ENCODE assay signal across 14 cellular contexts in the genomic region with DNA sequence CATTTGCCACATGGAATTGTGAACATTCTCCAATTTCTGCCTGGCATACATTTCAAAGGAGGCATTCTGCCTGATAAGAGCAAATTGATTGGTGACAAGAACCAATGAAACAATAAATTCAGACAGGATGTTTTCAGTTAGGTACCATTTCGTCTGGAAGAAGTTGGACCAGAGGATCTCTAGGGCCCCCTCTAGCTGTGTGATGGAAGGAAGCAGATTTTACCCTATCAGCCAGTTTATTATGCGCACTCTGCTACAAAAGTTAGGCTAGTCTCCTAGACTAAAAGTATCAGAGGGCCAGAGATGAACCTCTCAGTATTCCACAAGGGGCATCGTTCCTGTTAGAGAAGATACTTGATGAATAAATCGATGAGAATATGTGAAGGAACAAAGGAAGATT.
DNase-seq lines count a peak whose midpoint lies in the region; ATAC-seq, FAIRE-seq and TF ChIP-seq lines count a peak whose summit lies in the region.
"Had no signal": no experiment of that assay in that cellular context is flagged by ENCODE, and none has a peak within 500 bp of the region (broad histone marks: within the 10 kb centered on the region; RNA-seq: fewer than 3 reads in every experiment).

No MANE protein-coding gene starts in this region.

- peaks cover 12% of the 10 kb centered on the region for H3K27me3 ChIP-seq in CD4-positive, alpha-beta T cell (ENCODE audit: control insufficient read depth, insufficient read depth, low read length)
- H3K27me3 ChIP-seq in GM23248 (replicated peaks; ENCODE audit: insufficient read depth) (peaks cover 10% of the 10 kb centered on the region), keratinocyte (ENCODE audit: control insufficient read depth, extremely low read depth, insufficient read depth, low read length) (peaks cover 9% of the 10 kb centered on the region), esophagus muscularis mucosa (peaks cover 0 to 24% (median 0%) of the 10 kb centered on the region in 4 donors)

- H2AFZ ChIP-seq in GM23248 (no peak overlapping the region), keratinocyte (ENCODE audit: control insufficient read depth, low read length) (no peak overlapping the region)

- in situ Hi-C loops in GM23248 (cut with MboI): no loop called here
- in situ Hi-C loops in SK-MEL-5 (cut with HindIII; ENCODE audit: low pct_unique_long_range_greater_than_20kb, low sequenced_read_pairs): no loop called here

- POLR2A ChIA-PET in CD4-positive, alpha-beta T cell (lab: Charles Lee): interaction anchor here (1.1 kb wide), 1 partner anchor 31 kb away, joined by 3 read pairs; no protein-coding TSS in a partner anchor

- no peak overlapping the region for H3K4me3 Mint-ChIP-seq in CD4-positive, alpha-beta T cell

- no peaks in the 10 kb centered on the region for H3K4me1 Mint-ChIP-seq in CD4-positive, alpha-beta T cell (ENCODE audit: low read depth)

- H3K9ac ChIP-seq in GM23248 (no peak overlapping the region), keratinocyte (ENCODE audit: control insufficient read depth, extremely low read depth, insufficient read depth, low read length) (no peak overlapping the region)

- DNase-seq in CD4-positive, alpha-beta T cell: no peak
- DNase-seq in GM23248 (peak; percentile 16), SK-MEL-5 (ENCODE audit: low read depth, low spot score) (peak; percentile 30), keratinocyte (ENCODE audit: low read depth, low spot score) (no peak), AG08396 (ENCODE audit: low spot score) (no peak), inferior parietal cortex (ENCODE audit: extremely low spot score) (no peak), esophagus muscularis mucosa (ENCODE audit: extremely low spot score) (no peak)
- DNase-seq: COR-L47, MV-4-11, NCI-H446 treated with DMSO at 0.1 percent for 48 hours, SHP77 had no signal

- no peaks in the 10 kb centered on the region for H3F3A ChIP-seq in GM23248 (ENCODE audit: insufficient read depth)

- no peak overlapping the region for H3K27ac Mint-ChIP-seq in CD4-positive, alpha-beta T cell
- H3K27ac Mint-ChIP-seq: activated naive CD4-positive, alpha-beta T cell treated with anti-CD3 and anti-CD28 coated beads, Interleukin-2, amount 50 U/mL, for 72 hours had no signal

- dilution Hi-C loops in keratinocyte (cut with MboI; ENCODE audit: extremely low pct_ligation_motif_present, low sequenced_read_pairs): no loop called here

- no peaks in the 10 kb centered on the region for H3K9me1 ChIP-seq in keratinocyte (ENCODE audit: control insufficient read depth, extremely low read depth, insufficient read depth, low read length)

- FAIRE-seq in keratinocyte (lab: Jason Lieb, UNC): no peak

- CTCF ChIA-PET in CD4-positive, alpha-beta T cell (lab: Charles Lee): no interaction called here

- intact Hi-C loops in CD4-positive, alpha-beta T cell (cut with DNase I, micrococcal nuclease): loop anchor here (5.0 kb wide), 1 partner anchor 140 kb away; no protein-coding TSS in a partner anchor
- intact Hi-C loops in esophagus muscularis mucosa (cut with DNase I): no loop called here

- 44 to 48% methylated on average over 4 of the region's 4 CpGs for WGBS in GM23248 (ENCODE audit: low coverage in 1 of 2, low lambda C conversion rate in 2 of 2, missing lambda C conversion rate in 2 of 2), 2 experiments
- 92% methylated on average over 4 of the region's 4 CpGs for WGBS in esophagus muscularis mucosa

- peak; percentile 15 for TF ChIP-seq CTCF in CD4-positive, alpha-beta T cell (IDR thresholded peaks at IDR 0.05)
- peak in 2 of 3 experiments; percentile 6 to 33 for TF ChIP-seq CTCF in keratinocyte (optimal IDR thresholded peaks at IDR 0.05 in 1 of 3, IDR thresholded peaks at IDR 0.05 in 1 of 3, conservative IDR thresholded peaks at IDR 0.05 in 1 of 3; ENCODE audit: extremely low read depth in 1 of 3, insufficient read depth in 2 of 3, low read length in 3 of 3)
- TF ChIP-seq CTCF in esophagus muscularis mucosa (IDR thresholded peaks at IDR 0.05): no peak

- no peak for TF ChIP-seq POLR2A in esophagus muscularis mucosa (IDR thresholded peaks at IDR 0.05; ENCODE audit: low read depth)

- no peaks in the 10 kb centered on the region for H3K9me3 Mint-ChIP-seq in CD4-positive, alpha-beta T cell
- H3K9me3 Mint-ChIP-seq: activated naive CD4-positive, alpha-beta T cell treated with anti-CD3 and anti-CD28 coated beads, Interleukin-2, amount 50 U/mL, for 72 hours had no signal

- H3K36me3 ChIP-seq in GM23248 (ENCODE audit: low read depth) (no peaks in the 10 kb centered on the region), keratinocyte (ENCODE audit: control insufficient read depth in 2 of 2, extremely low read depth in 1 of 2, insufficient read depth in 2 of 2, low read length in 2 of 2) (no peaks in the 10 kb centered on the region), esophagus muscularis mucosa (no peaks in the 10 kb centered on the region)
- H3K36me3 ChIP-seq: neutrophil had no signal

- no peaks in the 10 kb centered on the region for H3K36me3 Mint-ChIP-seq in CD4-positive, alpha-beta T cell (ENCODE audit: low read depth)

- H3K9me3 ChIP-seq in CD4-positive, alpha-beta T cell (ENCODE audit: control insufficient read depth, low read length): peaks cover 13% of the 10 kb centered on the region
- H3K9me3 ChIP-seq in GM23248 (ENCODE audit: low read depth) (no peaks in the 10 kb centered on the region), keratinocyte (ENCODE audit: control insufficient read depth, low read depth, low read length) (no peaks in the 10 kb centered on the region), esophagus muscularis mucosa (no peaks in the 10 kb centered on the region)
- H3K9me3 ChIP-seq: neutrophil had no signal

- no peak overlapping the region for H3K4me2 ChIP-seq in GM23248 (ENCODE audit: unreplicated experiment)
- no peak overlapping the region for H3K4me2 ChIP-seq in keratinocyte (ENCODE audit: control insufficient read depth, extremely low read depth, insufficient read depth, low read depth, low read length)

- no peak for TF ChIP-seq EP300 in esophagus muscularis mucosa (IDR thresholded peaks at IDR 0.05)

- H3K9me2 ChIP-seq in GM23248 (ENCODE audit: insufficient read depth): no peaks in the 10 kb centered on the region

- H3K79me2 ChIP-seq in GM23248 (ENCODE audit: insufficient read depth): no peaks in the 10 kb centered on the region
- no peaks in the 10 kb centered on the region for H3K79me2 ChIP-seq in keratinocyte (ENCODE audit: control insufficient read depth, insufficient read depth, low read length)

- H3K27me3 Mint-ChIP-seq in CD4-positive, alpha-beta T cell: peaks cover 28% of the 10 kb centered on the region

- peak; percentile 57 for ATAC-seq in CD4-positive, alpha-beta T cell (ENCODE audit: poor library complexity)
- ATAC-seq: activated naive CD4-positive, alpha-beta T cell treated with anti-CD3 and anti-CD28 coated beads, Interleukin-2, amount 50 U/mL, for 72 hours had no signal

- H3K4me1 ChIP-seq in GM23248 (ENCODE audit: insufficient read depth): 0 out of 2 replicates have a peak, but pooled peaks cover 5% of the 10 kb centered on the region
- H3K4me1 ChIP-seq in keratinocyte (ENCODE audit: control insufficient read depth, extremely low read depth, insufficient read depth, low read length): no peaks in the 10 kb centered on the region
- peaks cover 0 to 6% (median 2%) of the 10 kb centered on the region in 4 donors for H3K4me1 ChIP-seq in esophagus muscularis mucosa

- H3K27ac ChIP-seq in CD4-positive, alpha-beta T cell (ENCODE audit: low read depth, low read length): no peak overlapping the region
- H3K27ac ChIP-seq in GM23248 (no peak overlapping the region), keratinocyte (ENCODE audit: control insufficient read depth, insufficient read depth, low read length) (no peak overlapping the region), esophagus muscularis mucosa (replicated peaks in 1 of 4) (no peak overlapping the region)
- H3K27ac ChIP-seq: epithelial cell of prostate, neutrophil had no signal

- H3K4me3 ChIP-seq in GM23248 (no peak overlapping the region), keratinocyte (ENCODE audit: control insufficient read depth in 2 of 3, extremely low read depth in 1 of 3, insufficient read depth in 2 of 3, low read depth in 1 of 3, low read length in 3 of 3) (no peak overlapping the region), esophagus muscularis mucosa (no peak overlapping the region)

- H4K20me1 ChIP-seq in GM23248 (ENCODE audit: insufficient read depth) (no peaks in the 10 kb centered on the region), keratinocyte (ENCODE audit: control insufficient read depth, extremely low read depth, insufficient read depth, low read length) (no peaks in the 10 kb centered on the region)

Comparison
In these comparisons a context has a peak if more than half of its experiments do, and no peak if none do; other contexts are left out.
1. DNase-seq: peak in GM23248 (single experiment) and SK-MEL-5 (single experiment); none in CD4-positive, alpha-beta T cell (0 of 10), keratinocyte (single experiment), AG08396 (single experiment), inferior parietal cortex (single experiment) and esophagus muscularis mucosa (single experiment).
2. CTCF ChIP-seq: peak in CD4-positive, alpha-beta T cell (single experiment) and keratinocyte (2 of 3); none in esophagus muscularis mucosa (0 of 3).